Comparison of ENCODE assay signal across 25 cellular contexts in genomic region chr6:18340781-18341551, GRCh38. TPM values are rescaled to one million over a fixed set of nuclear protein-coding genes. Genes with fewer than 3 reads are reported as not detected.
DNase-seq lines count a peak whose midpoint lies in the region; ATAC-seq, FAIRE-seq and TF ChIP-seq lines count a peak whose summit lies in the region.
"Had no signal": no experiment of that assay in that cellular context is flagged by ENCODE, and none has a peak within 500 bp of the region (broad histone marks: within the 10 kb centered on the region; RNA-seq: fewer than 3 reads in every experiment).

No MANE protein-coding gene starts in this region.

- ATAC-seq in GM23338: no peak
- no peak for ATAC-seq in K562
- ATAC-seq in esophagus mucosa: peak; percentile 77
- no peak for ATAC-seq in gastrocnemius medialis
- ATAC-seq: activated naive CD4-positive, alpha-beta T cell treated with anti-CD3 and anti-CD28 coated beads, Interleukin-2, amount 50 U/mL, for 72 hours; left ventricle myocardium superior had no signal

- TF ChIP-seq EP300 in K562 (IDR thresholded peaks at IDR 0.05; ENCODE audit: low read length): no peak

- no peaks in the 10 kb centered on the region for H3K36me3 ChIP-seq in GM23338 (ENCODE audit: insufficient read depth)
- no peaks in the 10 kb centered on the region for H3K36me3 ChIP-seq in K562 (ENCODE audit: control insufficient read depth, insufficient read depth, low read length)
- H3K36me3 ChIP-seq in gastrocnemius medialis: no peaks in the 10 kb centered on the region
- no peaks in the 10 kb centered on the region for H3K36me3 ChIP-seq in hepatocyte (replicated peaks; ENCODE audit: insufficient read depth, low read depth)
- H3K36me3 ChIP-seq: brain microvascular endothelial cell, SJSA1 had no signal

- H3F3A ChIP-seq in GM23338 (replicated peaks; ENCODE audit: low read depth): no peaks in the 10 kb centered on the region

- H3K4me2 ChIP-seq in GM23338 (no peak overlapping the region), K562 (ENCODE audit: insufficient read depth, low read length) (no peak overlapping the region), hepatocyte (no peak overlapping the region)

- H3K4me1 ChIP-seq in GM23338 (ENCODE audit: insufficient read depth): peaks cover 19% of the 10 kb centered on the region
- H3K4me1 ChIP-seq in K562 (replicated peaks in 1 of 2; ENCODE audit: control insufficient read depth in 2 of 2, insufficient read depth in 2 of 2, low read length in 2 of 2): no peaks in the 10 kb centered on the region
- peaks cover 28 to 33% of the 10 kb centered on the region in 2 donors for H3K4me1 ChIP-seq in gastrocnemius medialis
- no peaks in the 10 kb centered on the region for H3K4me1 ChIP-seq in hepatocyte (ENCODE audit: insufficient read depth)

- H3K27ac Mint-ChIP-seq in GM23338: peak overlapping the region; percentile 73; the same call in 1 of the 2 replicates
- H3K27ac Mint-ChIP-seq: activated CD4-positive, alpha-beta T cell treated with anti-CD3 and anti-CD28 coated beads, Interleukin-2, amount 10 ng/mL, durations not matched to agents 24 days and 14 days; activated naive CD4-positive, alpha-beta T cell treated with anti-CD3 and anti-CD28 coated beads, Interleukin-2, amount 50 U/mL, for 72 hours had no signal

- H3K9me3 Mint-ChIP-seq in GM23338: no peaks in the 10 kb centered on the region
- H3K9me3 Mint-ChIP-seq: activated CD4-positive, alpha-beta T cell treated with anti-CD3 and anti-CD28 coated beads, Interleukin-2, amount 10 ng/mL, durations not matched to agents 24 days and 14 days; activated naive CD4-positive, alpha-beta T cell treated with anti-CD3 and anti-CD28 coated beads, Interleukin-2, amount 50 U/mL, for 72 hours had no signal

- no TSS peak for BruUV-seq in K562 (replicated peaks; lab: Mats Ljungman, UMichigan)

- H3K9ac ChIP-seq in K562 (ENCODE audit: insufficient read depth in 1 of 2, low read depth in 2 of 2, low read length in 2 of 2): no peak overlapping the region
- H3K9ac ChIP-seq: GM23248 had no signal

- H3K36me3 Mint-ChIP-seq in GM23338 (ENCODE audit: low read depth): no peaks in the 10 kb centered on the region
- H3K36me3 Mint-ChIP-seq: activated naive CD4-positive, alpha-beta T cell treated with anti-CD3 and anti-CD28 coated beads, Interleukin-2, amount 50 U/mL, for 72 hours had no signal

- H3K4me3 Mint-ChIP-seq in GM23338: no peak overlapping the region
- H3K4me3 Mint-ChIP-seq: activated CD4-positive, alpha-beta T cell treated with anti-CD3 and anti-CD28 coated beads, Interleukin-2, amount 10 ng/mL, durations not matched to agents 24 days and 14 days had no signal

- H2AFZ ChIP-seq in GM23338 (peak overlapping the region; percentile 81), K562 (ENCODE audit: low read depth, low read length) (no peak overlapping the region), hepatocyte (no peak overlapping the region)
- H2AFZ ChIP-seq: GM23248 had no signal

- H3K9me2 ChIP-seq in GM23338 (ENCODE audit: insufficient read depth): no peaks in the 10 kb centered on the region
- no peaks in the 10 kb centered on the region for H3K9me2 ChIP-seq in hepatocyte (replicated peaks; ENCODE audit: insufficient read depth)

- no peaks in the 10 kb centered on the region for H3K9me1 ChIP-seq in K562 (ENCODE audit: control insufficient read depth, insufficient read depth, low read length)

- H3K9me3 ChIP-seq in K562 (replicated peaks; ENCODE audit: control insufficient read depth, insufficient read depth, low read depth, low read length) (no peaks in the 10 kb centered on the region), gastrocnemius medialis (no peaks in the 10 kb centered on the region), hepatocyte (ENCODE audit: low read depth) (no peaks in the 10 kb centered on the region)
- H3K9me3 ChIP-seq: SJSA1 had no signal

- POLR2A ChIA-PET in K562 (lab: Yijun Ruan, JAX): no interaction called here

- peaks cover 34% of the 10 kb centered on the region for H3K4me1 Mint-ChIP-seq in GM23338
- H3K4me1 Mint-ChIP-seq: activated CD4-positive, alpha-beta T cell treated with anti-CD3 and anti-CD28 coated beads, Interleukin-2, amount 10 ng/mL, durations not matched to agents 24 days and 14 days had no signal

- H3K27me3 ChIP-seq in GM23338 (ENCODE audit: insufficient read depth): no peaks in the 10 kb centered on the region
- peaks cover 7 to 13% of the 10 kb centered on the region in 2 experiments; a peak in 3 of 5 replicates for H3K27me3 ChIP-seq in K562 (ENCODE audit: control insufficient read depth in 2 of 2, insufficient read depth in 2 of 2, low read length in 2 of 2)
- H3K27me3 ChIP-seq in gastrocnemius medialis: no peaks in the 10 kb centered on the region
- H3K27me3 ChIP-seq in hepatocyte: no peaks in the 10 kb centered on the region
- H3K27me3 ChIP-seq: brain microvascular endothelial cell, SJSA1 had no signal

- no peaks in the 10 kb centered on the region for H4K20me1 ChIP-seq in GM23338 (replicated peaks; ENCODE audit: insufficient read depth)
- H4K20me1 ChIP-seq in K562 (replicated peaks; ENCODE audit: control insufficient read depth, insufficient read depth, low read length): no peaks in the 10 kb centered on the region
- H4K20me1 ChIP-seq in hepatocyte (ENCODE audit: insufficient read depth, poor library complexity, severe bottlenecking): no peaks in the 10 kb centered on the region

- no peaks in the 10 kb centered on the region for H3K79me2 ChIP-seq in GM23338 (replicated peaks; ENCODE audit: insufficient read depth)
- H3K79me2 ChIP-seq in K562 (ENCODE audit: control insufficient read depth, insufficient read depth, low read length): no peaks in the 10 kb centered on the region
- no peaks in the 10 kb centered on the region for H3K79me2 ChIP-seq in hepatocyte

- TF ChIP-seq CTCF in GM23338 (conservative IDR thresholded peaks at IDR 0.05; ENCODE audit: low read depth in 2 of 2): no peak
- TF ChIP-seq CTCF in K562 (IDR thresholded peaks at IDR 0.05 in 2 of 3, conservative IDR thresholded peaks at IDR 0.05 in 1 of 3; ENCODE audit: insufficient read depth in 2 of 3, low read depth in 1 of 3, low read length in 3 of 3): no peak
- no peak for TF ChIP-seq CTCF in gastrocnemius medialis (IDR thresholded peaks at IDR 0.05 in 4 of 5, conservative IDR thresholded peaks at IDR 0.05 in 1 of 5)
- no peak for TF ChIP-seq CTCF in D721Med (IDR thresholded peaks at IDR 0.05; ENCODE audit: insufficient read depth, missing control alignments)
- no peak for TF ChIP-seq CTCF in hepatocyte (IDR thresholded peaks at IDR 0.05; ENCODE audit: poor library complexity)

- peaks cover 4% of the 10 kb centered on the region for H3K27me3 Mint-ChIP-seq in GM23338 (ENCODE audit: insufficient read depth, low read depth, poor library complexity)

- no peak for TF ChIP-seq POLR2A in K562 (conservative IDR thresholded peaks at IDR 0.05)
- no peak for TF ChIP-seq POLR2A in gastrocnemius medialis (IDR thresholded peaks at IDR 0.05)

- FAIRE-seq in K562 (lab: Jason Lieb, UNC) (no peak), D721Med (lab: Jason Lieb, UNC) (no peak)
- FAIRE-seq: RCC 7860 had no signal

- in situ Hi-C loops in K562 (cut with MboI): no loop called here
- in situ Hi-C loops in gastrocnemius medialis (cut with MboI; ENCODE audit: low sequenced_read_pairs in 4 of 4): loop anchor here in 1 of 4 donors (25.0 kb wide), 1 partner anchor 121 kb away; no protein-coding TSS in a partner anchor

- TF ChIP-seq RAD21 in K562 (CRISPR knock-in tag; conservative IDR thresholded peaks at IDR 0.05 in 1 of 2, IDR thresholded peaks at IDR 0.05 in 1 of 2): no peak

- intact Hi-C loops in K562 (cut with micrococcal nuclease): no loop called here
- intact Hi-C loops in gastrocnemius medialis (cut with DNase I; ENCODE audit: low total_unique reads): loop anchor here (5.0 kb wide), 1 partner anchor 161 kb away; no protein-coding TSS in a partner anchor

- H3K27ac ChIP-seq in GM23338 (ENCODE audit: low read depth): no peak overlapping the region
- H3K27ac ChIP-seq in K562 (ENCODE audit: extremely low read depth, low read depth, low read length): no peak overlapping the region
- H3K27ac ChIP-seq in gastrocnemius medialis: peak overlapping the region; percentile 82 to 89 (median 86)
- no peak overlapping the region for H3K27ac ChIP-seq in hepatocyte
- H3K27ac ChIP-seq: brain microvascular endothelial cell, GM23248, SJSA1 had no signal

- DNase-seq in GM23338 (ENCODE audit: low spot score) (no peak), K562 (ENCODE audit: extremely low read depth in 1 of 4, low spot score in 3 of 4) (no peak), gastrocnemius medialis (no peak), middle frontal gyrus (ENCODE audit: extremely low spot score, low spot score) (no peak), D721Med (ENCODE audit: insufficient read length, low spot score) (no peak), hepatocyte (ENCODE audit: low spot score) (no peak), AML-193 (lab: John Stamatoyannopoulos, UW) (no peak)
- DNase-seq: activated CD4-positive, alpha-beta T cell treated with anti-CD3 and anti-CD28 coated beads, Interleukin-2, amount 10 ng/mL, durations not matched to agents 24 days and 14 days; amygdala; brain microvascular endothelial cell; DMS79 treated with DMSO at 0.1 percent for 48 hours; GF-D8; GM23248; islet precursor cell; KG1; left ventricle myocardium superior; NCI-H1417; NCI-H226; NCI-H748 treated with DMSO at 0.1 percent for 48 hours; nucleus accumbens; stimulated activated naive CD4-positive, alpha-beta T cell had no signal

- CTCF ChIA-PET in K562 (lab: Yijun Ruan, JAX; ENCODE audit: low intra/inter-chr PET ratio): no interaction called here

- H3K4me3 ChIP-seq in GM23338 (no peak overlapping the region), K562 (no peak overlapping the region), gastrocnemius medialis (no peak overlapping the region), hepatocyte (no peak overlapping the region)
- H3K4me3 ChIP-seq: GM23248, SJSA1 had no signal

- WGBS in K562 (ENCODE audit: insufficient coverage, low coverage, missing lambda C conversion rate): under 1% methylated on average over 7 of the region's 7 CpGs
- WGBS in hepatocyte (ENCODE audit: low lambda C conversion rate, missing lambda C conversion rate): 85% methylated on average over 7 of the region's 7 CpGs

RNA-seq across cellular contexts. Expression of gene RNF144B, which starts 46.2 kb away (rescaled TPM):
- total RNA-seq in GM23338 (2014; rRNA removed; shearing (Covaris generic)): 8.0 and 9.0 TPM in 2 replicates
- polyA plus RNA-seq in GM23338 (2016; fragmentation: Nextera tagmentation; extraction: Ambion mirVana): 3.2 and 4.2 TPM in 2 replicates
- not detected in 2 replicates for total RNA-seq in K562 (2011; cell fraction: chromatin; rRNA removed; ENCODE audit: low replicate concordance)
- total RNA-seq in K562 (2011; cell fraction: nucleolus; rRNA removed): not detected in 2 replicates
- total RNA-seq in K562 (2011; cell fraction: nucleoplasm; rRNA removed): not detected in 2 replicates
- not detected in 2 replicates for total RNA-seq in K562 (2014; rRNA removed)
- not detected in 2 replicates for total RNA-seq in K562 (2014; rRNA removed; fragmentation: Illumina TruSeq; extraction: Trizol)
- total RNA-seq in K562 (2015; rRNA removed; fragmentation: Illumina TruSeq; extraction: Trizol): not detected in 2 replicates
- total RNA-seq in K562 (2021): not detected in 2 replicates
- polyA plus RNA-seq in K562 (2011; rRNA removed): 0.01 TPM in 1 of 2 replicates, not detected in the other
- not detected in 2 replicates for polyA plus RNA-seq in K562 (2011; cell fraction: cytosol; rRNA removed)
- not detected in 2 replicates for polyA plus RNA-seq in K562 (2011; cell fraction: nucleus; rRNA removed)
- 0.03 and 0.07 TPM in 2 replicates for polyA plus RNA-seq in K562 (2012)
- not detected in 2 replicates for polyA plus RNA-seq in K562 (2014; fragmentation: Illumina TruSeq; extraction: Trizol)
- polyA plus RNA-seq in K562 (2014; fragmentation: Nextera tagmentation; extraction: Ambion mirVana): under 1 TPM in 1 of 2 experiments, not detected in 1; 0.01 TPM
- polyA plus RNA-seq in K562 (2014; rRNA removed): not detected in 2 replicates
- polyA minus RNA-seq in K562 (2011; rRNA and poly(A)+ RNA removed): not detected in 2 replicates
- not detected in 2 replicates for polyA minus RNA-seq in K562 (2011; cell fraction: cytosol; rRNA and poly(A)+ RNA removed)
- not detected in 2 replicates for polyA minus RNA-seq in K562 (2011; cell fraction: nucleus; rRNA and poly(A)+ RNA removed)
- 21.6 TPM for total RNA-seq in esophagus mucosa
- 10 to 100 TPM in 3 of 4 donors, 1 to 10 TPM in 1; 8.4 to 47.0 (median 31.9) TPM for total RNA-seq in gastrocnemius medialis
- 1.8 and 2.2 TPM in 2 replicates for total RNA-seq in hepatocyte
- polyA plus RNA-seq in hepatocyte: 0.37 and 0.72 TPM in 2 replicates

Comparison
In these comparisons a context has a peak if more than half of its experiments do, and no peak if none do; other contexts are left out.
1. H3K27ac ChIP-seq: peak in gastrocnemius medialis (4 of 4); none in GM23338 (single experiment), K562 (single experiment) and hepatocyte (single experiment).